8 cellular contexts compared by ENCODE assay signal in genomic region chr2:21617885-21618434, GRCh38.
"Had no signal": no experiment of that assay in that cellular context is flagged by ENCODE, and none has a peak within 500 bp of the region (broad histone marks: within the 10 kb centered on the region; RNA-seq: fewer than 3 reads in every experiment).

No MANE protein-coding gene starts in this region.

- DNase-seq: GOT3, H9, HCEC 1CT, IMR-90, KG1 had no signal

- H3K4me3 Mint-ChIP-seq: H9 had no signal

- ATAC-seq: K562 had no signal

- FAIRE-seq: H54, K562 had no signal

- H3K4me3 ChIP-seq: K562 had no signal

- H3K27ac ChIP-seq: HL-60 had no signal
